8 cellular contexts compared by ENCODE assay signal in the genomic region with DNA sequence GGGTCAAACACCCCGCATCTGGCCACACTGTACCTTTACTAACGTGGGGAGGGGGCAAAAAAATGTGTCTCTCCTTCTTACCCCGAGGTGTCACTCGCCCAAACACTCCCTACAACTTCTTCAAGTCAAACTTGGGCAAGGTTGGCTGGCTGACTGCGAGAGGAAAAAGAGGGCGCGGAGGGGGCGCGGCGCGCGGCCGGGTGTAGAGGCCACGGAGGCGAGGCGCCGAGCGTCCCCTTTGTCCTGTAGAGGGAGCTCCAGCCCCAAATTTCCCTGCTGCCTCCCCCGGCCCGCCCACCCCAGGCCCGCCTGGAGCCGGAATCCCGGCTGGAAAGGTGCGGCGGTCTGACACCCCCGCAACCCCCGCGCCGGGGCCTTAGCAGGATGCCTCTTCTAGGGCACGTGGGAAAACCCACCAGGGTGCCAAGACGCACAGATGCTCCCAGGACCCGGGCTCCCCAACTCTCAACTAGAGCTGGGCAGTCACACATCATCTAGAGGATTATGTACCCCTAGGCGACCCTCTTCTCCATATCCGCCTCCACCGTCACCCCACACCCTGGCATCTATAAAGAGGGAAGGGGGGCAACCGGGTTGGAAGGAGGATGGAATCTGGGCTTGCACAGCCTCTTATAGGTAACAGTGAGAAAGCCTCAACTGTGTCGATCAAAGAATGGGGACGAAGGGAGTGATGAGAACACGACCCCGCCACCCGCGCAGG. TPM values are rescaled to one million over a fixed set of nuclear protein-coding genes. Genes with fewer than 3 reads are reported as not detected.
DNase-seq lines count a peak whose midpoint lies in the region; ATAC-seq, FAIRE-seq and TF ChIP-seq lines count a peak whose summit lies in the region.

No MANE protein-coding gene starts in this region.

- intact Hi-C loops in K562 (cut with micrococcal nuclease) (loop anchor here (2.0 kb wide), 1 partner anchor 674 kb away; no protein-coding TSS in a partner anchor), uterus (cut with DNase I; ENCODE audit: low total_unique reads) (no loop called here)

- CTCF ChIA-PET in A549 (lab: Yijun Ruan, JAX) (interaction anchor here (0.6 to 2.4 kb wide), 28 partner anchors 9 to 665 kb away, joined by 3 to 12 read pairs (median 3); no protein-coding TSS in a partner anchor), K562 (lab: Yijun Ruan, JAX; ENCODE audit: low intra/inter-chr PET ratio) (interaction anchor here (0.6 kb wide), 1 partner anchor 976 kb away, joined by 3 read pairs; no protein-coding TSS in a partner anchor)

- BruUV-seq in K562 (replicated peaks; lab: Mats Ljungman, UMichigan) = no TSS peak

- TF ChIP-seq RAD21 in A549 (conservative IDR thresholded peaks at IDR 0.05 in 1 of 2, IDR thresholded peaks at IDR 0.05 in 1 of 2) (peak; percentile 57 to 91), K562 (CRISPR knock-in tag; conservative IDR thresholded peaks at IDR 0.05 in 1 of 2, IDR thresholded peaks at IDR 0.05 in 1 of 2) (peak; percentile 10 to 24; a peak in 1 of 4 replicates)

- no peaks in the 10 kb centered on the region for H3K79me2 ChIP-seq in K562 (ENCODE audit: control insufficient read depth, insufficient read depth, low read length)

- H3K9ac ChIP-seq in K562 (ENCODE audit: insufficient read depth in 1 of 2, low read depth in 2 of 2, low read length in 2 of 2) = no peak overlapping the region

- TF ChIP-seq CTCF in A549 (IDR thresholded peaks at IDR 0.05) (peak; percentile 75), K562 (IDR thresholded peaks at IDR 0.05 in 2 of 3, conservative IDR thresholded peaks at IDR 0.05 in 1 of 3; ENCODE audit: insufficient read depth in 2 of 3, low read depth in 1 of 3, low read length in 3 of 3) (peak; percentile 44 to 57 (median 53); a peak in 3 of 6 replicates), kidney epithelial cell (IDR thresholded peaks at IDR 0.05; ENCODE audit: insufficient read depth, low read length, poor library complexity, severe bottlenecking) (peak; percentile 73), uterus (IDR thresholded peaks at IDR 0.05) (peak in 3 of 4 experiments; percentile 15 to 34 (median 23))

- H3K9me3 ChIP-seq in A549 (no peaks in the 10 kb centered on the region), K562 (replicated peaks; ENCODE audit: control insufficient read depth, insufficient read depth, low read depth, low read length) (no peaks in the 10 kb centered on the region), uterus (no peaks in the 10 kb centered on the region)

- ATAC-seq in A549 (peak; percentile 25 to 71; a peak in 3 of 6 replicates), K562 (peak; percentile 95), GM18873 (IDR thresholded peaks at IDR 0.05; ENCODE audit: low FRiP score, unreplicated experiment) (no peak), HG03521 (IDR thresholded peaks at IDR 0.05; ENCODE audit: unreplicated experiment) (no peak)

- H3K4me2 ChIP-seq in A549 (peak overlapping the region; percentile 87), K562 (ENCODE audit: insufficient read depth, low read length) (no peak overlapping the region)

- H3K9me1 ChIP-seq in K562 (ENCODE audit: control insufficient read depth, insufficient read depth, low read length) = no peaks in the 10 kb centered on the region

- H4K20me1 ChIP-seq in K562 (replicated peaks; ENCODE audit: control insufficient read depth, insufficient read depth, low read length) = no peaks in the 10 kb centered on the region

- POLR2A ChIA-PET in A549 (lab: Yijun Ruan, JAX) = interaction anchor here (1.6 kb wide), 1 partner anchor 649 kb away, joined by 5 read pairs; a partner anchor contains a TSS
- POLR2A ChIA-PET in K562 (lab: Yijun Ruan, JAX) = no interaction called here

- H3K27ac ChIP-seq in A549 (peak overlapping the region; percentile 50 to 76; a peak in 5 of 6 replicates), K562 (ENCODE audit: extremely low read depth, low read depth, low read length) (no peak overlapping the region), uterus (no peak overlapping the region)

- in situ Hi-C loops in K562 (cut with MboI) = no loop called here

- TF ChIP-seq POLR2A in A549 (IDR thresholded peaks at IDR 0.05; ENCODE audit: low read length) (no peak), K562 (conservative IDR thresholded peaks at IDR 0.05) (no peak), uterus (IDR thresholded peaks at IDR 0.05) (no peak)

- H3K36me3 ChIP-seq in H7 (replicated peaks; ENCODE audit: control insufficient read depth, insufficient read depth, low read length) (no peaks in the 10 kb centered on the region), K562 (ENCODE audit: control insufficient read depth, insufficient read depth, low read length) (no peaks in the 10 kb centered on the region), kidney epithelial cell (ENCODE audit: control insufficient read depth, insufficient read depth, low read length) (no peaks in the 10 kb centered on the region), uterus (no peaks in the 10 kb centered on the region)

- no peak for TF ChIP-seq EP300 in A549 (IDR thresholded peaks at IDR 0.05)
- no peak for TF ChIP-seq EP300 in K562 (IDR thresholded peaks at IDR 0.05; ENCODE audit: low read length)

- H3K4me1 ChIP-seq in A549 (peaks cover 20% of the 10 kb centered on the region; the same call in 1 of the 3 replicates), K562 (replicated peaks in 1 of 2; ENCODE audit: control insufficient read depth in 2 of 2, insufficient read depth in 2 of 2, low read length in 2 of 2) (peaks cover 0 to 9% of the 10 kb centered on the region in 2 experiments; a peak in 2 of 5 replicates), uterus (peaks cover 0 to 22% of the 10 kb centered on the region in 2 donors)

- no peak overlapping the region for H2AFZ ChIP-seq in K562 (ENCODE audit: low read depth, low read length)

- FAIRE-seq in A549 (lab: Jason Lieb, UNC) = no peak
- FAIRE-seq in K562 (lab: Jason Lieb, UNC) = no peak

- H3K27me3 ChIP-seq in H7 (ENCODE audit: control insufficient read depth, insufficient read depth, low read length) (peaks cover 66% of the 10 kb centered on the region), K562 (ENCODE audit: control insufficient read depth in 2 of 2, insufficient read depth in 2 of 2, low read length in 2 of 2) (peaks cover 5 to 26% of the 10 kb centered on the region in 2 experiments; a peak in 3 of 5 replicates), kidney epithelial cell (ENCODE audit: control insufficient read depth, insufficient read depth, low read length) (peaks cover 43% of the 10 kb centered on the region), uterus (peaks cover 12 to 37% of the 10 kb centered on the region in 2 donors)

- peak overlapping the region; percentile 40 for H3K4me3 ChIP-seq in A549
- peak overlapping the region; percentile 36 for H3K4me3 ChIP-seq in H7 (ENCODE audit: insufficient read depth, low read depth, low read length)
- no peak overlapping the region for H3K4me3 ChIP-seq in K562
- H3K4me3 ChIP-seq in kidney epithelial cell (ENCODE audit: low read depth, low read length) = no peak overlapping the region
- no peak overlapping the region for H3K4me3 ChIP-seq in uterus

- 21% methylated on average over 13 of the region's 42 CpGs for WGBS in A549 (ENCODE audit: missing lambda C conversion rate)
- WGBS in K562 (ENCODE audit: insufficient coverage, low coverage, missing lambda C conversion rate) = 11% methylated on average over 23 of the region's 42 CpGs

- peak; percentile 45 to 77 for DNase-seq in A549 (ENCODE audit: low read depth in 1 of 2, low spot score in 1 of 2)
- DNase-seq in H7 = peak; percentile 94
- DNase-seq in K562 (ENCODE audit: extremely low read depth in 1 of 4, low spot score in 3 of 4) = peak; percentile 51 to 73 (median 70)
- DNase-seq in kidney epithelial cell (ENCODE audit: low read depth) = no peak
- DNase-seq in uterus = no peak
- DNase-seq in stimulated activated CD4-positive, alpha-beta T cell treated with anti-CD3 and anti-CD28 coated beads, Interleukin-4, amount 100 ng/mL, for 24 hours = no peak

TF ChIP-seq in A549, 52 proteins besides CTCF, POLR2A, EP300 and RAD21 (continues in another document):
- 0 out of 5 replicates have a peak, but pooled peaks of 1 of the 2 experiments have one; percentile 16 for TF ChIP-seq JUN (IDR thresholded peaks at IDR 0.05)

TF ChIP-seq in K562, 482 proteins besides CTCF, POLR2A, EP300 and RAD21 (continues in another document):
- TF ChIP-seq PCBP1 (IDR thresholded peaks at IDR 0.05; ENCODE audit: low read depth, low read length, poor library complexity, severe bottlenecking) = no peak
- TF ChIP-seq ZNF586 (CRISPR knock-in tag; conservative IDR thresholded peaks at IDR 0.05) = no peak
- no peak for TF ChIP-seq ARID2 (IDR thresholded peaks at IDR 0.05)

RNA-seq across cellular contexts. Expression of a gene that starts 4.2 kb away (rescaled TPM):
- polyA plus RNA-seq in A549 (2011; rRNA removed) = 0.54 and 1.7 TPM in 2 replicates
- 1.9 and 2.7 TPM in 2 replicates for polyA plus RNA-seq in A549 (2012; cell fraction: cytosol; rRNA removed)
- polyA plus RNA-seq in A549 (2012; cell fraction: nucleus; rRNA removed) = 2.8 and 3.4 TPM in 2 replicates
- 2.6 to 3.7 TPM (median 3.2 TPM) in 3 replicates for polyA plus RNA-seq in A549 (2017; fragmentation: RNase III; extraction: RNeasy Plus Mini Kit Qiagen cat#74134 plus additional on column Dnase treatment)
- 0.45 and 0.54 TPM in 2 replicates for polyA minus RNA-seq in A549 (2011; rRNA and poly(A)+ RNA removed)
- total RNA-seq in H7 (2014; rRNA removed; shearing (Covaris generic)) = 2.8 and 4.1 TPM in 2 replicates
- total RNA-seq in K562 (2011; cell fraction: chromatin; rRNA removed; ENCODE audit: low replicate concordance) = not detected in 2 replicates
- not detected in 2 replicates for total RNA-seq in K562 (2011; cell fraction: nucleolus; rRNA removed)
- not detected in 2 replicates for total RNA-seq in K562 (2011; cell fraction: nucleoplasm; rRNA removed)
- total RNA-seq in K562 (2014; rRNA removed) = not detected in 2 replicates
- not detected in 2 replicates for total RNA-seq in K562 (2014; rRNA removed; fragmentation: Illumina TruSeq; extraction: Trizol)
- total RNA-seq in K562 (2015; rRNA removed; fragmentation: Illumina TruSeq; extraction: Trizol) = not detected in 2 replicates
- not detected in 2 replicates for total RNA-seq in K562 (2021)
- polyA plus RNA-seq in K562 (2011; rRNA removed) = not detected in 2 replicates
- polyA plus RNA-seq in K562 (2011; cell fraction: cytosol; rRNA removed) = not detected in 2 replicates
- not detected in 2 replicates for polyA plus RNA-seq in K562 (2011; cell fraction: nucleus; rRNA removed)
- not detected in 2 replicates for polyA plus RNA-seq in K562 (2012)
- polyA plus RNA-seq in K562 (2014; fragmentation: Illumina TruSeq; extraction: Trizol) = not detected in 2 replicates
- not detected for polyA plus RNA-seq in K562 (2014; fragmentation: Nextera tagmentation; extraction: Ambion mirVana)
- not detected in 2 replicates for polyA plus RNA-seq in K562 (2014; rRNA removed)
- polyA minus RNA-seq in K562 (2011; rRNA and poly(A)+ RNA removed) = not detected in 2 replicates
- 0.29 TPM in 1 of 2 replicates, not detected in the other for polyA minus RNA-seq in K562 (2011; cell fraction: cytosol; rRNA and poly(A)+ RNA removed)
- not detected in 2 replicates for polyA minus RNA-seq in K562 (2011; cell fraction: nucleus; rRNA and poly(A)+ RNA removed)
- 3.2 and 4.1 TPM in 2 replicates for total RNA-seq in kidney epithelial cell
- 10 to 100 TPM in 1 of 4 donors, 1 to 10 TPM in 2, under 1 TPM in 1; 0.97 to 15.0 (median 3.5) TPM for total RNA-seq in uterus

Comparison
In these comparisons a context has a peak if more than half of its experiments do, and no peak if none do; other contexts are left out.
1. ATAC-seq: peak in A549 (2 of 2) and K562 (single experiment); none in GM18873 (single experiment) and HG03521 (single experiment).
2. DNase-seq: peak in A549 (2 of 2), H7 (single experiment) and K562 (4 of 4); none in kidney epithelial cell (single experiment), uterus (0 of 2) and stimulated activated CD4-positive, alpha-beta T cell treated with anti-CD3 and anti-CD28 coated beads, Interleukin-4, amount 100 ng/mL, for 24 hours (single experiment).
3. H3K27ac ChIP-seq: peak in A549 (2 of 2); none in K562 (single experiment) and uterus (0 of 2).
4. H3K4me3 ChIP-seq: peak in A549 (single experiment) and H7 (single experiment); none in K562 (single experiment), kidney epithelial cell (single experiment) and uterus (0 of 2).
5. CTCF ChIP-seq: peak in every context shown above with its lines; median percentile 75 in A549; 73 in kidney epithelial cell; 53 in K562; 23 in uterus.